In genomic region chr13:49976314-49977258, GRCh38 we compare ENCODE assay signal across 9 cellular contexts. TPM values are rescaled to one million over a fixed set of nuclear protein-coding genes. Genes with fewer than 3 reads are reported as not detected.
DNase-seq lines count a peak whose midpoint lies in the region; ATAC-seq and TF ChIP-seq lines count a peak whose summit lies in the region.
"Had no signal": no experiment of that assay in that cellular context is flagged by ENCODE, and none has a peak within 500 bp of the region (broad histone marks: within the 10 kb centered on the region; RNA-seq: fewer than 3 reads in every experiment).

No MANE protein-coding gene starts in this region.

- no peak overlapping the region for H3K9ac ChIP-seq in OCI-LY1 (ENCODE audit: low read length)
- H3K9ac ChIP-seq: BLaER1 treated with 17β-estradiol and CSF1 and Interleukin-3, amounts not matched to agents 10 nM and 100 nM had no signal

- H3K27me3 Mint-ChIP-seq in naive thymus-derived CD8-positive, alpha-beta T cell = peaks cover 0 to 2% (median 0%) of the 10 kb centered on the region in 5 donors
- H3K27me3 Mint-ChIP-seq in stimulated activated memory B cell treated with anti-CD40 and anti-IgM and Interleukin-4, amounts not matched to agents 10 μg/mL and 1 μg/mL and 100 μg/mL, for 72 hours = no peaks in the 10 kb centered on the region

- H4K20me1 ChIP-seq in OCI-LY1 (ENCODE audit: insufficient read depth, low read length) = no peaks in the 10 kb centered on the region
- H4K20me1 ChIP-seq: BLaER1 treated with 17β-estradiol and CSF1 and Interleukin-3, amounts not matched to agents 10 nM and 100 nM had no signal

- 56% methylated on average over 8 of the region's 8 CpGs for WGBS in esophagus muscularis mucosa

- no peak for TF ChIP-seq EP300 in esophagus muscularis mucosa (IDR thresholded peaks at IDR 0.05)

- H3K27ac ChIP-seq in OCI-LY1 (ENCODE audit: low read depth, low read length, poor library complexity, severe bottlenecking) = no peak overlapping the region
- no peak overlapping the region for H3K27ac ChIP-seq in esophagus muscularis mucosa (replicated peaks in 1 of 4)
- H3K27ac ChIP-seq: BLaER1 treated with 17β-estradiol and CSF1 and Interleukin-3, amounts not matched to agents 10 nM and 100 nM had no signal

- no peaks in the 10 kb centered on the region for H3K9me3 ChIP-seq in OCI-LY1 (ENCODE audit: low read length)
- no peaks in the 10 kb centered on the region for H3K9me3 ChIP-seq in esophagus muscularis mucosa

- peak; percentile 80 for ATAC-seq in HG03571 (IDR thresholded peaks at IDR 0.05; ENCODE audit: unreplicated experiment)
- ATAC-seq in naive thymus-derived CD8-positive, alpha-beta T cell = peak; percentile 74 to 92
- peak; percentile 78 for ATAC-seq in stimulated activated memory B cell treated with anti-CD40 and anti-IgM and Interleukin-4, amounts not matched to agents 10 μg/mL and 1 μg/mL and 100 μg/mL, for 72 hours

- DNase-seq in NCI-H1417 (lab: John Stamatoyannopoulos, UW) (peak; percentile 58 to 91 (median 71)), NCI-H1417 treated with DMSO at 0.1 percent for 48 hours (lab: John Stamatoyannopoulos, UW) (no peak), activated T-cell treated with anti-CD3 and anti-CD28 coated beads for 1 hour (ENCODE audit: low read depth) (peak; percentile 77), esophagus muscularis mucosa (ENCODE audit: extremely low spot score) (peak; percentile 94)
- DNase-seq in naive thymus-derived CD8-positive, alpha-beta T cell = peak; percentile 52 to 85 (median 73)

- H3K36me3 Mint-ChIP-seq in naive thymus-derived CD8-positive, alpha-beta T cell = no peaks in the 10 kb centered on the region
- peaks cover 2% of the 10 kb centered on the region for H3K36me3 Mint-ChIP-seq in stimulated activated memory B cell treated with anti-CD40 and anti-IgM and Interleukin-4, amounts not matched to agents 10 μg/mL and 1 μg/mL and 100 μg/mL, for 72 hours

- H2AFZ ChIP-seq in OCI-LY1 (ENCODE audit: low read length) = no peak overlapping the region

- TF ChIP-seq POLR2A in esophagus muscularis mucosa (IDR thresholded peaks at IDR 0.05; ENCODE audit: low read depth) = no peak

- H3K27me3 ChIP-seq in OCI-LY1 (ENCODE audit: insufficient read depth, low read length) (no peaks in the 10 kb centered on the region), esophagus muscularis mucosa (no peaks in the 10 kb centered on the region)
- H3K27me3 ChIP-seq: BLaER1 treated with 17β-estradiol and CSF1 and Interleukin-3, amounts not matched to agents 10 nM and 100 nM had no signal

- POLR2A ChIA-PET in naive thymus-derived CD8-positive, alpha-beta T cell (lab: Charles Lee) = interaction anchor here (1.3 to 1.4 kb wide), 2 partner anchors 824 to 936 kb away, joined by 5 read pairs; no protein-coding TSS in a partner anchor

- intact Hi-C loops in esophagus muscularis mucosa (cut with DNase I) = loop anchor here (2.0 to 5.0 kb wide), 3 partner anchors 556 to 936 kb away; no protein-coding TSS in a partner anchor

- H3K9me3 Mint-ChIP-seq in naive thymus-derived CD8-positive, alpha-beta T cell = no peaks in the 10 kb centered on the region
- no peaks in the 10 kb centered on the region for H3K9me3 Mint-ChIP-seq in stimulated activated memory B cell treated with anti-CD40 and anti-IgM and Interleukin-4, amounts not matched to agents 10 μg/mL and 1 μg/mL and 100 μg/mL, for 72 hours

- no peak overlapping the region for H3K4me3 Mint-ChIP-seq in naive thymus-derived CD8-positive, alpha-beta T cell
- H3K4me3 Mint-ChIP-seq in stimulated activated memory B cell treated with anti-CD40 and anti-IgM and Interleukin-4, amounts not matched to agents 10 μg/mL and 1 μg/mL and 100 μg/mL, for 72 hours = no peak overlapping the region

- H3K27ac Mint-ChIP-seq in naive thymus-derived CD8-positive, alpha-beta T cell = no peak overlapping the region
- H3K27ac Mint-ChIP-seq in stimulated activated memory B cell treated with anti-CD40 and anti-IgM and Interleukin-4, amounts not matched to agents 10 μg/mL and 1 μg/mL and 100 μg/mL, for 72 hours = no peak overlapping the region

- H3F3A ChIP-seq in OCI-LY1 (ENCODE audit: insufficient read depth, low read length) = no peaks in the 10 kb centered on the region

- H3K36me3 ChIP-seq in OCI-LY1 (ENCODE audit: insufficient read depth, low read length) = no peaks in the 10 kb centered on the region
- H3K36me3 ChIP-seq in esophagus muscularis mucosa = no peaks in the 10 kb centered on the region

- no peak overlapping the region for H3K4me2 ChIP-seq in OCI-LY1 (ENCODE audit: low read length)

- H3K4me1 ChIP-seq in OCI-LY1 (ENCODE audit: insufficient read depth, low read length, severe bottlenecking) (peaks cover 4% of the 10 kb centered on the region), esophagus muscularis mucosa (no peaks in the 10 kb centered on the region)

- TF ChIP-seq CTCF in OCI-LY1 (IDR thresholded peaks at IDR 0.05; ENCODE audit: low read length) (peak; percentile 95), esophagus muscularis mucosa (IDR thresholded peaks at IDR 0.05) (peak; percentile 77 to 88 (median 80))

- H3K4me3 ChIP-seq in OCI-LY1 (ENCODE audit: low read depth, low read length, poor library complexity, severe bottlenecking) = no peak overlapping the region
- no peak overlapping the region for H3K4me3 ChIP-seq in esophagus muscularis mucosa
- H3K4me3 ChIP-seq: BLaER1 treated with 17β-estradiol and CSF1 and Interleukin-3, amounts not matched to agents 10 nM and 100 nM had no signal

- H3K9me2 ChIP-seq in OCI-LY1 (ENCODE audit: low read depth, low read length) = no peaks in the 10 kb centered on the region

- no peaks in the 10 kb centered on the region for H3K79me2 ChIP-seq in OCI-LY1 (ENCODE audit: insufficient read depth, low read length)

- H3K4me1 Mint-ChIP-seq in naive thymus-derived CD8-positive, alpha-beta T cell = peaks cover 0 to 5% (median 3%) of the 10 kb centered on the region in 4 donors
- no peaks in the 10 kb centered on the region for H3K4me1 Mint-ChIP-seq in stimulated activated memory B cell treated with anti-CD40 and anti-IgM and Interleukin-4, amounts not matched to agents 10 μg/mL and 1 μg/mL and 100 μg/mL, for 72 hours

RNA-seq across cellular contexts. Expression of gene TRIM13, which starts 20.3 kb away (rescaled TPM):
- total RNA-seq in esophagus muscularis mucosa = 10 to 100 TPM; 21.4 to 38.6 (median 34.8) TPM
- total RNA-seq in naive thymus-derived CD8-positive, alpha-beta T cell = 10 to 100 TPM; 17.9 to 21.0 TPM
- 1 to 10 TPM; 7.3 to 8.5 (median 7.5) TPM for polyA plus RNA-seq in naive thymus-derived CD8-positive, alpha-beta T cell

RNA-seq across cellular contexts. Expression of gene KCNRG, which starts 38.7 kb away (rescaled TPM):
- total RNA-seq in esophagus muscularis mucosa = 1 to 10 TPM; 2.7 to 5.4 (median 2.9) TPM
- total RNA-seq in naive thymus-derived CD8-positive, alpha-beta T cell = 1 to 10 TPM in 1 of 2 experiments, under 1 TPM in 1; 0.73 to 1.5 TPM
- under 1 TPM; 0.30 to 0.36 (median 0.31) TPM for polyA plus RNA-seq in naive thymus-derived CD8-positive, alpha-beta T cell

RNA-seq across cellular contexts. Expression of gene SPRYD7, which starts 40.4 kb away (rescaled TPM):
- 10 to 100 TPM; 10.9 to 18.8 (median 15.0) TPM for total RNA-seq in esophagus muscularis mucosa
- total RNA-seq in naive thymus-derived CD8-positive, alpha-beta T cell = 1 to 10 TPM; 3.8 TPM
- polyA plus RNA-seq in naive thymus-derived CD8-positive, alpha-beta T cell = 1 to 10 TPM; 2.1 to 2.6 (median 2.3) TPM
